Comparison of ENCODE assay signal across 19 cellular contexts in the genomic region with DNA sequence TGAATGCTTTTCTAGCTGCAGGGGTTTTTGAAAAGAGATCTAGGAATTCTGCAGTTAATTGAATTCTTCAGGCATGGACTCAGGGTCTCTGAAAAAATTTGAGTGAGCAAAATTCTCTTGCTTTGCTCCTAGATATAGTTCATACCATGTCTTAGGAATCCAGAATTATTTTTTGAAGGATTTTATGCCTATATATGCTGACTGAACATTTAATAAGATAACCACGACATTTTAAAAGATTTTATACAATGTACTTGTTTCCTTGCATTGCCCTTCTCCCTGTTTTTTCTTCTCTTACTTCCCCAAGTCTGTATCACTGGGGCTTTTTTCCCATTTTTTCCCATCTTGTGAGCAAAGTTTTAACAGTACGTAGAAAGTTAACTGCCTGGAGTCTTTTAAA.
DNase-seq lines count a peak whose midpoint lies in the region; ATAC-seq, FAIRE-seq and TF ChIP-seq lines count a peak whose summit lies in the region.
"Had no signal": no experiment of that assay in that cellular context is flagged by ENCODE, and none has a peak within 500 bp of the region (broad histone marks: within the 10 kb centered on the region; RNA-seq: fewer than 3 reads in every experiment).

No MANE protein-coding gene starts in this region.

- H3K9me3 ChIP-seq in Panc1 (ENCODE audit: control insufficient read depth, insufficient read depth, low read depth, low read length) (no peaks in the 10 kb centered on the region), endocrine pancreas (ENCODE audit: control insufficient read depth, low read length) (no peaks in the 10 kb centered on the region)
- H3K9me3 ChIP-seq: BLaER1, Caco-2, HAP-1 had no signal

- TSS peak; percentile 31 for BruUV-seq in Panc1 (replicated peaks; lab: Mats Ljungman, UMichigan)

- H3K4me3 ChIP-seq in Panc1 (ENCODE audit: low read depth in 2 of 2, low read length in 2 of 2) (no peak overlapping the region), endocrine pancreas (ENCODE audit: control insufficient read depth, insufficient read depth, low read length) (peak overlapping the region; percentile 38)
- H3K4me3 ChIP-seq: BLaER1, GM12878, GM23338, HAP-1 had no signal

- H3K27me3 Mint-ChIP-seq in stimulated activated memory B cell treated with anti-CD40 and anti-IgM and Interleukin-4, amounts not matched to agents 10 μg/mL and 1 μg/mL and 100 μg/mL, for 72 hours, result no peaks in the 10 kb centered on the region
- H3K27me3 Mint-ChIP-seq: B cell; CD4-positive, CD25-positive, alpha-beta regulatory T cell had no signal

- in situ Hi-C loops in Panc1 (cut with HindIII; ENCODE audit: low pct_unique_long_range_greater_than_20kb, low sequenced_read_pairs), result no loop called here

- H3K4me1 Mint-ChIP-seq in stimulated activated memory B cell treated with anti-CD40 and anti-IgM and Interleukin-4, amounts not matched to agents 10 μg/mL and 1 μg/mL and 100 μg/mL, for 72 hours, result no peaks in the 10 kb centered on the region
- H3K4me1 Mint-ChIP-seq: B cell had no signal

- no peak overlapping the region for H3K4me3 Mint-ChIP-seq in stimulated activated memory B cell treated with anti-CD40 and anti-IgM and Interleukin-4, amounts not matched to agents 10 μg/mL and 1 μg/mL and 100 μg/mL, for 72 hours
- H3K4me3 Mint-ChIP-seq: B cell; CD4-positive, CD25-positive, alpha-beta regulatory T cell; CD8-positive, alpha-beta T cell; GM23338; HFFc6 had no signal

- peaks cover 18% of the 10 kb centered on the region for H3K36me3 Mint-ChIP-seq in stimulated activated memory B cell treated with anti-CD40 and anti-IgM and Interleukin-4, amounts not matched to agents 10 μg/mL and 1 μg/mL and 100 μg/mL, for 72 hours

- FAIRE-seq in G401.6 (lab: Jason Lieb, UNC), result peak; percentile 73
- FAIRE-seq: GM12878 had no signal

- H3K36me3 ChIP-seq in Panc1 (ENCODE audit: control insufficient read depth, insufficient read depth, low read length), result no peaks in the 10 kb centered on the region
- H3K36me3 ChIP-seq in endocrine pancreas (ENCODE audit: control insufficient read depth, insufficient read depth, low read length), result no peaks in the 10 kb centered on the region
- H3K36me3 ChIP-seq: BLaER1, HAP-1 had no signal

- CTCF ChIA-PET in Panc1 (lab: Charles Lee), result interaction anchor here (0.5 kb wide), 1 partner anchor 63 kb away, joined by 3 read pairs; no protein-coding TSS in a partner anchor

- ATAC-seq in Panc1 (no peak), GM18511 (IDR thresholded peaks at IDR 0.05; ENCODE audit: unreplicated experiment) (no peak)
- no peak for ATAC-seq in stimulated activated memory B cell treated with anti-CD40 and anti-IgM and Interleukin-4, amounts not matched to agents 10 μg/mL and 1 μg/mL and 100 μg/mL, for 72 hours
- ATAC-seq: CD8-positive, alpha-beta T cell; GM12878; GM23338 had no signal

- H3K4me1 ChIP-seq in Panc1 (ENCODE audit: control insufficient read depth, insufficient read depth, low read length), result no peaks in the 10 kb centered on the region
- H3K4me1 ChIP-seq in endocrine pancreas (ENCODE audit: control insufficient read depth, insufficient read depth, low read length), result peaks cover 3% of the 10 kb centered on the region
- H3K4me1 ChIP-seq: BLaER1, Caco-2, HAP-1 had no signal

- H3K9me3 Mint-ChIP-seq in stimulated activated memory B cell treated with anti-CD40 and anti-IgM and Interleukin-4, amounts not matched to agents 10 μg/mL and 1 μg/mL and 100 μg/mL, for 72 hours, result no peaks in the 10 kb centered on the region
- H3K9me3 Mint-ChIP-seq: CD4-positive, CD25-positive, alpha-beta regulatory T cell; CD8-positive, alpha-beta T cell; GM23338; HFFc6 had no signal

- H3K27ac ChIP-seq in Panc1 (ENCODE audit: low read length), result no peak overlapping the region
- H3K27ac ChIP-seq: BLaER1, C4-2B had no signal

- DNase-seq in Panc1 (ENCODE audit: low read depth, low spot score), result no peak
- DNase-seq in activated gamma-delta T cell treated with Interleukin-2 at 50 U/mL for 16 hours, result no peak
- DNase-seq: Caco-2; CD4-positive, CD25-positive, alpha-beta regulatory T cell; CD8-positive, alpha-beta T cell; DMS153; DND-41; GDM1; HFFc6 had no signal

- H3K27ac Mint-ChIP-seq in stimulated activated memory B cell treated with anti-CD40 and anti-IgM and Interleukin-4, amounts not matched to agents 10 μg/mL and 1 μg/mL and 100 μg/mL, for 72 hours, result no peak overlapping the region
- H3K27ac Mint-ChIP-seq: B cell; CD4-positive, CD25-positive, alpha-beta regulatory T cell; CD8-positive, alpha-beta T cell; GM23338; HFFc6 had no signal

- no peak overlapping the region for H3K9ac ChIP-seq in endocrine pancreas (ENCODE audit: control insufficient read depth, insufficient read depth, low read length)
- H3K9ac ChIP-seq: BLaER1 had no signal

- intact Hi-C loops in Panc1 (cut with micrococcal nuclease; ENCODE audit: unreplicated experiment), result no loop called here

- H3K27me3 ChIP-seq in Panc1 (ENCODE audit: control insufficient read depth, insufficient read depth, low read length) (no peaks in the 10 kb centered on the region), endocrine pancreas (ENCODE audit: control insufficient read depth, insufficient read depth, low read length) (no peaks in the 10 kb centered on the region)
- H3K27me3 ChIP-seq: BLaER1 had no signal

- no peak for TF ChIP-seq CTCF in Panc1 (IDR thresholded peaks at IDR 0.05)

- POLR2A ChIA-PET in Panc1 (lab: Charles Lee), result no interaction called here
